ENCODE assay signal across 6 cellular contexts in the genomic region with DNA sequence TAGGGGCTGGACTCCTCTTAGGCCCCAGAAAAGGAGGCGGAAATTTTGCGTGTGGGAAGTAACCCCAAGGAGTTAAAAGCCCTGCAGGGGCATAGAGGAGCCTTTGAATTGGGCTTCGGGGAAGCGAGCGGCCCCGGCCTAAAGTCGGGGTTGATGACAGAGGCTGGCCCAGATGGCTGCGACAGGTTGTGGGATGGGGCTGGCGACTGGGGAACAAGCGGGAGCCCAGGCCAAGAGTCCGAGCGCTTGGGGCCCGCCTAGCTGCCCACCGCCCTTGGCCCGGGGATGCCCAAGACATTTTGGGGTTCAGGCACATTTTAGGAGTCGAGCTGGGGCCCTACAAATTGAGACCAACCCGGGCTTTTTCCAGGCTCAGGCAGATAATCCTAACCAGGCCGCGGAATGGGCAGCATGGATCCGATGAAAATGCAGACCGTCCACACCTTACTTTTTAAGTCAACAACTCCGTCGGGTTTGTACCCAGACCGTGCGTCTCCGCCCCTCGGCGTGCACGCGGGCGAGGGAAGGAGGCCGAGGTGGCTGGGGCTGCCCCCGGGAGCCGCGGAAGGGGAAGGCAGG. TPM values are rescaled to one million over a fixed set of nuclear protein-coding genes. Genes with fewer than 3 reads are reported as not detected.
DNase-seq lines count a peak whose midpoint lies in the region; ATAC-seq and TF ChIP-seq lines count a peak whose summit lies in the region.

No MANE protein-coding gene starts in this region.

- in situ Hi-C loops in GM13977 (cut with MboI; ENCODE audit: low pct_unique_long_range_greater_than_20kb, low sequenced_read_pairs, unreplicated experiment): no loop called here

- ATAC-seq in HG02610 (IDR thresholded peaks at IDR 0.05; ENCODE audit: unreplicated experiment): no peak

- H3K4me1 ChIP-seq in HUES64 (ENCODE audit: insufficient read depth, low read length): peaks cover 32% of the 10 kb centered on the region

- H3K9ac ChIP-seq in HUES64 (ENCODE audit: low read depth, low read length): peak overlapping the region; percentile 87

- peaks cover 65% of the 10 kb centered on the region for H3K27me3 Mint-ChIP-seq in dendritic cell treated with granulocyte-macrophage colony-stimulating factor and Interleukin-4, amounts not matched to agents 40 ng/mL and 50 ng/mL, for 4 days
- peaks cover 3% of the 10 kb centered on the region for H3K27me3 Mint-ChIP-seq in progenitor cell of endocrine pancreas

- H3K4me3 ChIP-seq in HUES64 (ENCODE audit: low read length): peak overlapping the region; percentile 72

- H3K9me3 Mint-ChIP-seq in dendritic cell treated with granulocyte-macrophage colony-stimulating factor and Interleukin-4, amounts not matched to agents 40 ng/mL and 50 ng/mL, for 4 days: no peaks in the 10 kb centered on the region
- H3K9me3 Mint-ChIP-seq in progenitor cell of endocrine pancreas (ENCODE audit: low read depth): no peaks in the 10 kb centered on the region

- no peak for TF ChIP-seq CTCF in progenitor cell of endocrine pancreas (IDR thresholded peaks at IDR 0.05; ENCODE audit: unreplicated experiment)
- TF ChIP-seq CTCF in GM13977 (IDR thresholded peaks at IDR 0.05; ENCODE audit: extremely low read depth, insufficient read depth, missing control alignments): no peak

- peaks cover 6% of the 10 kb centered on the region for H3K36me3 Mint-ChIP-seq in dendritic cell treated with granulocyte-macrophage colony-stimulating factor and Interleukin-4, amounts not matched to agents 40 ng/mL and 50 ng/mL, for 4 days (ENCODE audit: low read depth)
- H3K36me3 Mint-ChIP-seq in progenitor cell of endocrine pancreas (ENCODE audit: insufficient read depth): peaks cover 5% of the 10 kb centered on the region

- intact Hi-C loops in dendritic cell treated with granulocyte-macrophage colony-stimulating factor and Interleukin-4, amounts not matched to agents 40 ng/mL and 50 ng/mL, for 4 days (cut with micrococcal nuclease): loop anchor here (2.0 kb wide), 1 partner anchor 14 kb away; the partner anchor contains the start of gene INO80B

- H3K27ac Mint-ChIP-seq in dendritic cell treated with granulocyte-macrophage colony-stimulating factor and Interleukin-4, amounts not matched to agents 40 ng/mL and 50 ng/mL, for 4 days: peak overlapping the region; percentile 61
- peak overlapping the region; percentile 100 for H3K27ac Mint-ChIP-seq in progenitor cell of endocrine pancreas

- peak overlapping the region; percentile 62 for H3K4me3 Mint-ChIP-seq in dendritic cell treated with granulocyte-macrophage colony-stimulating factor and Interleukin-4, amounts not matched to agents 40 ng/mL and 50 ng/mL, for 4 days
- H3K4me3 Mint-ChIP-seq in progenitor cell of endocrine pancreas (ENCODE audit: low read depth): peak overlapping the region; percentile 96

- WGBS in HUES64: under 1% methylated on average over 35 of the region's 35 CpGs

- H3K36me3 ChIP-seq in HUES64 (ENCODE audit: insufficient read depth, low read length): peaks cover 6% of the 10 kb centered on the region; the same call in 1 of the 2 replicates

- peak overlapping the region; percentile 99 for H3K27ac ChIP-seq in HUES64 (ENCODE audit: low read depth, low read length)

- no peak for DNase-seq in progenitor cell of endocrine pancreas (ENCODE audit: low spot score, unreplicated experiment)
- no peak for DNase-seq in GM13977 (ENCODE audit: low spot score)
- DNase-seq in NCI-H526 treated with DMSO at 0.1 percent for 48 hours (lab: John Stamatoyannopoulos, UW): no peak

- H3K4me1 Mint-ChIP-seq in dendritic cell treated with granulocyte-macrophage colony-stimulating factor and Interleukin-4, amounts not matched to agents 40 ng/mL and 50 ng/mL, for 4 days (ENCODE audit: low read depth): peaks cover 72% of the 10 kb centered on the region
- H3K4me1 Mint-ChIP-seq in progenitor cell of endocrine pancreas (ENCODE audit: low read depth): peaks cover 27% of the 10 kb centered on the region

- peaks cover 4% of the 10 kb centered on the region; the same call in 1 of the 2 replicates for H3K27me3 ChIP-seq in HUES64 (ENCODE audit: insufficient read depth, low read length)

- H3K9me3 ChIP-seq in HUES64 (ENCODE audit: insufficient read depth, low read depth, low read length): no peaks in the 10 kb centered on the region

RNA-seq across cellular contexts. Expression of gene RTKN, which starts 0.5 kb away (rescaled TPM):
- polyA plus RNA-seq in HUES64 (2013, experiment 1 of 2): 31.1 TPM
- polyA plus RNA-seq in HUES64 (2013, experiment 2 of 2): 32.5 TPM
- total RNA-seq in progenitor cell of endocrine pancreas: 121 and 129 TPM in 2 replicates

RNA-seq across cellular contexts. Expression of gene INO80B, which starts 13.7 kb away (rescaled TPM):
- polyA plus RNA-seq in HUES64 (2013, experiment 1 of 2): 8.2 TPM
- 9.1 TPM for polyA plus RNA-seq in HUES64 (2013, experiment 2 of 2)
- total RNA-seq in progenitor cell of endocrine pancreas: 46.8 and 51.0 TPM in 2 replicates

RNA-seq across cellular contexts. Expression of gene WBP1, which starts 17.0 kb away (rescaled TPM):
- 42.0 TPM for polyA plus RNA-seq in HUES64 (2013, experiment 1 of 2)
- 55.7 TPM for polyA plus RNA-seq in HUES64 (2013, experiment 2 of 2)
- total RNA-seq in progenitor cell of endocrine pancreas: 127 and 140 TPM in 2 replicates

RNA-seq across cellular contexts. Expression of gene WDR54, which starts 19.7 kb away (rescaled TPM):
- 28.4 TPM for polyA plus RNA-seq in HUES64 (2013, experiment 1 of 2)
- 43.8 TPM for polyA plus RNA-seq in HUES64 (2013, experiment 2 of 2)
- total RNA-seq in progenitor cell of endocrine pancreas: 28.1 and 30.2 TPM in 2 replicates

RNA-seq across cellular contexts. Expression of gene C2orf81, which starts 19.8 kb away (rescaled TPM):
- polyA plus RNA-seq in HUES64 (2013, experiment 1 of 2): 1.2 TPM
- polyA plus RNA-seq in HUES64 (2013, experiment 2 of 2): 3.1 TPM
- total RNA-seq in progenitor cell of endocrine pancreas: 11.3 and 13.4 TPM in 2 replicates
